ENCODE assay signal across 1 cellular context in genomic region chr13:93345642-93346220, GRCh38.
TF ChIP-seq lines count a peak whose summit lies in the region.

No MANE protein-coding gene starts in this region.

TF ChIP-seq in HepG2, 621 proteins besides CTCF, POLR2A, EP300 and RAD21:
- TF ChIP-seq MAFK (conservative IDR thresholded peaks at IDR 0.05 in 1 of 2, IDR thresholded peaks at IDR 0.05 in 1 of 2; ENCODE audit: low read length in 2 of 2) (peak; percentile 5 to 52; a peak in 3 of 4 replicates), ZNF33B (CRISPR knock-in tag; IDR thresholded peaks at IDR 0.05) (no peak)
